In the genomic region with DNA sequence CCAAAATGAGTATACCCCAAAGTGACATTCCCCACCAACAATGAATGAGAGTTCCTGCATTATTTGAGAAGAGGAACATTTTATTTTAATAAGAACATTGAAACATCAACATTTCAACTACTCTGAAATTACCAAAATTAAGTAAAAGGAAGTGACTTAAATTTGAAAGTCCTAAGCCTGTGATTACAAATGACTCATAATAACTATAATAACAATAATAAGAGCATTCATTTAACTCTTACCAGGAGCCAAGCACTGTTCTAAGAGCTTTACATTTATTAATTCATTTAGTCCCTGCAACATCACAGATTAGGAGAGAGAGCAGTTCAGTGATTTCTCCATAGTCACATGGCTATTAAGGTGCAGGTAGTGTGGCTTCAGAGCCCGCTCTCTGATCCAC, we compare ENCODE assay signal across 26 cellular contexts. TPM values are rescaled to one million over a fixed set of nuclear protein-coding genes. Genes with fewer than 3 reads are reported as not detected.
DNase-seq lines count a peak whose midpoint lies in the region; ATAC-seq, FAIRE-seq and TF ChIP-seq lines count a peak whose summit lies in the region.
"Had no signal": no experiment of that assay in that cellular context is flagged by ENCODE, and none has a peak within 500 bp of the region (broad histone marks: within the 10 kb centered on the region; RNA-seq: fewer than 3 reads in every experiment).

No MANE protein-coding gene starts in this region.

- TF ChIP-seq RAD21 in IMR-90 (IDR thresholded peaks at IDR 0.05; ENCODE audit: low read length) = no peak

- POLR2A ChIA-PET in IMR-90 (lab: Charles Lee; ENCODE audit: unreplicated experiment) = no interaction called here

- H3K9me1 ChIP-seq in IMR-90 (ENCODE audit: insufficient read depth, low read length) = no peaks in the 10 kb centered on the region

- H3K4me2 ChIP-seq in IMR-90 (ENCODE audit: low read depth, low read length) = no peak overlapping the region
- H3K4me2 ChIP-seq: GM23338, SK-N-SH had no signal

- no peaks in the 10 kb centered on the region for H3K27me3 Mint-ChIP-seq in activated T-cell treated with anti-CD3 and anti-CD28 coated beads, Interleukin-2, amount 50 U/mL, for 24 hours
- no peaks in the 10 kb centered on the region for H3K27me3 Mint-ChIP-seq in activated T-cell treated with anti-CD3 and anti-CD28 coated beads, Interleukin-2, amount 50 U/mL, for 4 hours (ENCODE audit: low read depth)
- H3K27me3 Mint-ChIP-seq: CD4-positive, alpha-beta T cell had no signal

- no peak overlapping the region for H3K14ac ChIP-seq in IMR-90 (replicated peaks; ENCODE audit: low read depth, low read length)

- no peak overlapping the region for H4K5ac ChIP-seq in IMR-90 (ENCODE audit: low read depth, low read length)

- H3K27ac ChIP-seq in IMR-90 (ENCODE audit: insufficient read depth, low read length) = no peak overlapping the region
- H3K27ac ChIP-seq: BLaER1 treated with 17β-estradiol and CSF1 and Interleukin-3, amounts not matched to agents 10 nM and 100 nM had no signal

- no peak overlapping the region for H3K23ac ChIP-seq in IMR-90 (ENCODE audit: low read depth, low read length)

- intact Hi-C loops in IMR-90 (cut with micrococcal nuclease) = no loop called here

- no peak overlapping the region for H2BK15ac ChIP-seq in IMR-90 (ENCODE audit: low read depth, low read length)

- H2AK5ac ChIP-seq in IMR-90 (ENCODE audit: low read depth, low read length) = no peak overlapping the region

- no peak overlapping the region for H3K4me3 ChIP-seq in IMR-90 (ENCODE audit: insufficient read depth, low read depth, low read length)
- H3K4me3 ChIP-seq in fibroblast of mammary gland (ENCODE audit: control insufficient read depth, low read depth, low read length) = no peak overlapping the region
- H3K4me3 ChIP-seq: BLaER1 treated with 17β-estradiol and CSF1 and Interleukin-3, amounts not matched to agents 10 nM and 100 nM; GM23338 had no signal

- no peak overlapping the region for H3K4ac ChIP-seq in IMR-90 (ENCODE audit: low read depth, low read length)

- H3K56ac ChIP-seq in IMR-90 (ENCODE audit: extremely low read depth, insufficient read depth, low read length) = no peak overlapping the region

- no peak for ATAC-seq in activated T-cell treated with anti-CD3 and anti-CD28 coated beads, Interleukin-2, amount 50 U/mL, for 4 hours
- ATAC-seq in IMR-90 (ENCODE audit: low read depth) = peak; percentile 54; the same call in 1 of the 2 replicates
- ATAC-seq in stimulated activated effector memory CD8-positive, alpha-beta T cell treated with anti-CD3 and anti-CD28 coated beads, Interleukin-12 subunit alpha, Interleukin-12 subunit beta, amount 100 ng/mL, for 72 hours = peak; percentile 42
- ATAC-seq: GM23338, PC-3 had no signal

- CTCF ChIA-PET in IMR-90 (lab: Yijun Ruan, JAX) = interaction anchor here (1.0 kb wide), 1 partner anchor 420 kb away, joined by 3 read pairs; no protein-coding TSS in a partner anchor

- no peak overlapping the region for H4K8ac ChIP-seq in IMR-90 (ENCODE audit: low read depth in 2 of 2, low read length in 2 of 2)

- in situ Hi-C loops in IMR-90 (cut with MboI; ENCODE audit: low sequenced_read_pairs) = loop anchor here (5.0 kb wide), 1 partner anchor 424 kb away; no protein-coding TSS in a partner anchor

- TF ChIP-seq POLR2A in IMR-90 (IDR thresholded peaks at IDR 0.05; ENCODE audit: low read depth, low read length) = no peak

- H3K79me1 ChIP-seq in IMR-90 (ENCODE audit: low read depth in 1 of 2, low read length in 2 of 2) = peaks cover 0 to 3% of the 10 kb centered on the region in 2 experiments; a peak in 3 of 4 replicates

- dilution Hi-C loops in IMR-90 (cut with HindIII; ENCODE audit: low sequenced_read_pairs, unreplicated experiment) = no loop called here

- DNase-seq in activated T-cell treated with anti-CD3 and anti-CD28 coated beads, Interleukin-2, amount 50 U/mL, for 24 hours = no peak
- DNase-seq in activated T-cell treated with anti-CD3 and anti-CD28 coated beads, Interleukin-2, amount 50 U/mL, for 4 hours = no peak
- DNase-seq in IMR-90 (peak; percentile 15), fibroblast of mammary gland (ENCODE audit: low read depth) (peak; percentile 4), frontal cortex (ENCODE audit: low spot score in 2 of 2) (no peak), AG08395 (ENCODE audit: low spot score) (no peak)
- DNase-seq in stimulated activated effector memory CD8-positive, alpha-beta T cell treated with anti-CD3 and anti-CD28 coated beads, Interleukin-12 subunit alpha, Interleukin-12 subunit beta, amount 100 ng/mL, for 72 hours (ENCODE audit: low spot score in 2 of 2) = no peak
- DNase-seq: AML-193; CD4-positive, alpha-beta T cell; H9; Karpas-422; NCI-H1092 treated with DMSO at 0.1 percent for 48 hours; NCI-H1436; NCI-H187 treated with DMSO at 0.1 percent for 48 hours; NCI-H2171 treated with DMSO at 0.1 percent for 48 hours; NCI-H345; NCI-H510A treated with DMSO at 0.1 percent for 48 hours; NCI-H748 treated with DMSO at 0.1 percent for 48 hours; NK-92 treated with Interleukin-12 subunit alpha and Interleukin-12 subunit beta, amount 100 ng/mL, for 24 hours; PC-3; SK-N-SH had no signal

- H3K36me3 ChIP-seq in IMR-90 (ENCODE audit: control insufficient read depth, insufficient read depth, low read length) = no peaks in the 10 kb centered on the region

- TF ChIP-seq CTCF in IMR-90 (conservative IDR thresholded peaks at IDR 0.05; ENCODE audit: low read depth, low read length) (no peak), fibroblast of mammary gland (conservative IDR thresholded peaks at IDR 0.05; ENCODE audit: control insufficient read depth, insufficient read depth, low read depth, low read length) (no peak)

- H3K4me1 ChIP-seq in IMR-90 (ENCODE audit: control insufficient read depth, insufficient read depth, low read length) = no peaks in the 10 kb centered on the region; the same call in 1 of the 2 replicates

- no peak overlapping the region for H3K9ac ChIP-seq in IMR-90 (ENCODE audit: low read depth, low read length)
- H3K9ac ChIP-seq: BLaER1 treated with 17β-estradiol and CSF1 and Interleukin-3, amounts not matched to agents 10 nM and 100 nM; SK-N-SH had no signal

- peaks cover 52% of the 10 kb centered on the region for H3K4me1 Mint-ChIP-seq in activated T-cell treated with anti-CD3 and anti-CD28 coated beads, Interleukin-2, amount 50 U/mL, for 24 hours (ENCODE audit: low read depth)
- peaks cover 27% of the 10 kb centered on the region for H3K4me1 Mint-ChIP-seq in activated T-cell treated with anti-CD3 and anti-CD28 coated beads, Interleukin-2, amount 50 U/mL, for 4 hours (ENCODE audit: low read depth)
- peaks cover 17% of the 10 kb centered on the region for H3K4me1 Mint-ChIP-seq in stimulated activated effector memory CD8-positive, alpha-beta T cell treated with anti-CD3 and anti-CD28 coated beads, Interleukin-12 subunit alpha, Interleukin-12 subunit beta, amount 100 ng/mL, for 72 hours
- H3K4me1 Mint-ChIP-seq: GM23338, H9 had no signal

- peaks cover 9% of the 10 kb centered on the region for H3K36me3 Mint-ChIP-seq in activated T-cell treated with anti-CD3 and anti-CD28 coated beads, Interleukin-2, amount 50 U/mL, for 24 hours (ENCODE audit: low read depth)
- H3K36me3 Mint-ChIP-seq in activated T-cell treated with anti-CD3 and anti-CD28 coated beads, Interleukin-2, amount 50 U/mL, for 4 hours (ENCODE audit: insufficient read depth) = peaks cover 12% of the 10 kb centered on the region
- no peaks in the 10 kb centered on the region for H3K36me3 Mint-ChIP-seq in stimulated activated effector memory CD8-positive, alpha-beta T cell treated with anti-CD3 and anti-CD28 coated beads, Interleukin-12 subunit alpha, Interleukin-12 subunit beta, amount 100 ng/mL, for 72 hours

- peak overlapping the region; percentile 57 for H3K27ac Mint-ChIP-seq in activated T-cell treated with anti-CD3 and anti-CD28 coated beads, Interleukin-2, amount 50 U/mL, for 24 hours
- no peak overlapping the region for H3K27ac Mint-ChIP-seq in stimulated activated effector memory CD8-positive, alpha-beta T cell treated with anti-CD3 and anti-CD28 coated beads, Interleukin-12 subunit alpha, Interleukin-12 subunit beta, amount 100 ng/mL, for 72 hours
- H3K27ac Mint-ChIP-seq: CD4-positive, alpha-beta T cell; GM23338; H9 had no signal

- BruUV-seq in IMR-90 (replicated peaks; lab: Mats Ljungman, UMichigan) = no TSS peak

- no peak overlapping the region for H4K91ac ChIP-seq in IMR-90 (ENCODE audit: insufficient read depth, low read depth, low read length)

- H2AK9ac ChIP-seq in IMR-90 (replicated peaks; ENCODE audit: low read depth, low read length, poor library complexity) = no peak overlapping the region

- H2BK20ac ChIP-seq in IMR-90 (ENCODE audit: low read depth, low read length) = no peak overlapping the region

- no peak overlapping the region for H3K18ac ChIP-seq in IMR-90 (ENCODE audit: low read depth, low read length)

- H2BK5ac ChIP-seq in IMR-90 (ENCODE audit: low read depth, low read length, poor library complexity, severe bottlenecking) = no peak overlapping the region

- peaks cover 3% of the 10 kb centered on the region for H3K9me3 Mint-ChIP-seq in activated T-cell treated with anti-CD3 and anti-CD28 coated beads, Interleukin-2, amount 50 U/mL, for 24 hours
- no peaks in the 10 kb centered on the region for H3K9me3 Mint-ChIP-seq in activated T-cell treated with anti-CD3 and anti-CD28 coated beads, Interleukin-2, amount 50 U/mL, for 4 hours
- no peaks in the 10 kb centered on the region for H3K9me3 Mint-ChIP-seq in stimulated activated effector memory CD8-positive, alpha-beta T cell treated with anti-CD3 and anti-CD28 coated beads, Interleukin-12 subunit alpha, Interleukin-12 subunit beta, amount 100 ng/mL, for 72 hours
- H3K9me3 Mint-ChIP-seq: CD4-positive, alpha-beta T cell; GM23338; H9 had no signal

- no peaks in the 10 kb centered on the region for H4K20me1 ChIP-seq in IMR-90 (ENCODE audit: insufficient read depth, low read length)
- H4K20me1 ChIP-seq: BLaER1 treated with 17β-estradiol and CSF1 and Interleukin-3, amounts not matched to agents 10 nM and 100 nM had no signal

- H2BK120ac ChIP-seq in IMR-90 (ENCODE audit: low read depth, low read length) = no peak overlapping the region

- no peaks in the 10 kb centered on the region for H3K27me3 ChIP-seq in IMR-90 (ENCODE audit: control insufficient read depth, insufficient read depth, low read length)
- H3K27me3 ChIP-seq: BLaER1 treated with 17β-estradiol and CSF1 and Interleukin-3, amounts not matched to agents 10 nM and 100 nM had no signal

- FAIRE-seq in frontal cortex (lab: Jason Lieb, UNC) = no peak
- FAIRE-seq: A204.1, D721Med, G401.6 had no signal

- H3K4me3 Mint-ChIP-seq in activated T-cell treated with anti-CD3 and anti-CD28 coated beads, Interleukin-2, amount 50 U/mL, for 24 hours = no peak overlapping the region
- H3K4me3 Mint-ChIP-seq in activated T-cell treated with anti-CD3 and anti-CD28 coated beads, Interleukin-2, amount 50 U/mL, for 4 hours = no peak overlapping the region
- H3K4me3 Mint-ChIP-seq in stimulated activated effector memory CD8-positive, alpha-beta T cell treated with anti-CD3 and anti-CD28 coated beads, Interleukin-12 subunit alpha, Interleukin-12 subunit beta, amount 100 ng/mL, for 72 hours = no peak overlapping the region
- H3K4me3 Mint-ChIP-seq: CD4-positive, alpha-beta T cell; GM23338; H9 had no signal

- no peak overlapping the region for H2AFZ ChIP-seq in IMR-90 (replicated peaks; ENCODE audit: low read length, poor library complexity)
- H2AFZ ChIP-seq: GM23338 had no signal

- no CpG with 5 or more reads among the region's 1 CpG for WGBS in IMR-90 (ENCODE audit: extremely low coverage in 2 of 2, insufficient read length in 1 of 2), 2 experiments

- H3K9me3 ChIP-seq in IMR-90 (ENCODE audit: control insufficient read depth, insufficient read depth, low read length) = no peaks in the 10 kb centered on the region
- H3K9me3 ChIP-seq: SK-N-SH had no signal

RNA-seq across cellular contexts. Expression of a gene that starts 32.5 kb away (rescaled TPM):
- total RNA-seq in activated T-cell treated with anti-CD3 and anti-CD28 coated beads, Interleukin-2, amount 50 U/mL, for 4 hours = 10 to 100 TPM in 1 of 3 donors, 1 to 10 TPM in 2; 8.6 to 11.3 (median 9.4) TPM
- total RNA-seq in IMR-90 (2012; rRNA removed) (17.5 and 21.1 TPM in 2 replicates), frontal cortex (24.9 TPM)
- 10.3 and 12.7 TPM in 2 replicates for polyA plus RNA-seq in IMR-90 (2012; rRNA removed)
- polyA plus RNA-seq in IMR-90 (2012; cell fraction: cytosol; rRNA removed) = 5.9 and 6.3 TPM in 2 replicates
- 1.9 and 12.6 TPM in 2 replicates for polyA plus RNA-seq in IMR-90 (2012; cell fraction: nucleus; rRNA removed; ENCODE audit: low replicate concordance)

RNA-seq across cellular contexts. Expression of a gene that starts 34.4 kb away (rescaled TPM):
- 1 to 10 TPM; 1.1 to 3.0 (median 1.6) TPM for total RNA-seq in activated T-cell treated with anti-CD3 and anti-CD28 coated beads, Interleukin-2, amount 50 U/mL, for 4 hours
- total RNA-seq in IMR-90 (2012; rRNA removed) (28.3 and 29.8 TPM in 2 replicates), frontal cortex (5.3 TPM)
- 5.2 and 7.8 TPM in 2 replicates for polyA plus RNA-seq in IMR-90 (2012; rRNA removed)
- polyA plus RNA-seq in IMR-90 (2012; cell fraction: cytosol; rRNA removed) = 2.1 and 3.0 TPM in 2 replicates
- 6.6 and 9.5 TPM in 2 replicates for polyA plus RNA-seq in IMR-90 (2012; cell fraction: nucleus; rRNA removed; ENCODE audit: low replicate concordance)

Comparison
In these comparisons a context has a peak if more than half of its experiments do, and no peak if none do; other contexts are left out.
1. DNase-seq: peak in IMR-90 (single experiment) and fibroblast of mammary gland (single experiment); none in activated T-cell treated with anti-CD3 and anti-CD28 coated beads, Interleukin-2, amount 50 U/mL, for 24 hours (single experiment), activated T-cell treated with anti-CD3 and anti-CD28 coated beads, Interleukin-2, amount 50 U/mL, for 4 hours (single experiment), stimulated activated effector memory CD8-positive, alpha-beta T cell treated with anti-CD3 and anti-CD28 coated beads, Interleukin-12 subunit alpha, Interleukin-12 subunit beta, amount 100 ng/mL, for 72 hours (0 of 2), frontal cortex (0 of 2) and AG08395 (single experiment).
2. ATAC-seq: peak in IMR-90 (single experiment) and stimulated activated effector memory CD8-positive, alpha-beta T cell treated with anti-CD3 and anti-CD28 coated beads, Interleukin-12 subunit alpha, Interleukin-12 subunit beta, amount 100 ng/mL, for 72 hours (single experiment); none in activated T-cell treated with anti-CD3 and anti-CD28 coated beads, Interleukin-2, amount 50 U/mL, for 4 hours (0 of 2).